Comparison of ENCODE assay signal across 14 cellular contexts in the genomic region with DNA sequence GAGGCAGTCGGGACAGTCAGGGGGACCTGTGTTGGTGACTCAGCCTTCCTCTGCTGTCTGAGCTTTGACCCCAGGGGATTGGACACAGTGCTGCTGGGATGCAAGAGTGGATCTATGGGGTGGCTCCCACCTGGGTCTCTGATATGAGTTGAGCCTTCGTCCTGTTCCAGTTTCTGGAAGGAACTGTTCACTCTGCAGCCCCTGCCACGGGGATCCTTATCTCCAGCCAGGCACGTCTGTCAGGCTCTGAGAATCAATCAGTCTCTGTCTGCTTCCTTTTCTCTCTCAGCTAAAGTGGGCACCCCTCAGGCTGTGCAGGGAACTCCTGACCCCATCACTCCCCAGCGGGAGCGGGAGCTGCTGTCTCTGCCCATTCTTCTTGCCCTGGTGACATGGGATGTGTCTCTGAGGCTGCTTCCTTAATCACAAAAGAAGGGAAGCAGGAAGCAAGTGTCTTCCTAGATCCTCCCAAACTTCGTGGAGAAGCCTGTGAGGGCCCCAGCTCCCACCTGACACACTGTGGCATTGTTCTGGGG. TPM values are rescaled to one million over a fixed set of nuclear protein-coding genes. Genes with fewer than 3 reads are reported as not detected.
DNase-seq lines count a peak whose midpoint lies in the region; ATAC-seq and TF ChIP-seq lines count a peak whose summit lies in the region.
"Had no signal": no experiment of that assay in that cellular context is flagged by ENCODE, and none has a peak within 500 bp of the region (broad histone marks: within the 10 kb centered on the region; RNA-seq: fewer than 3 reads in every experiment).

No MANE protein-coding gene starts in this region.

- no peak overlapping the region for H3K14ac ChIP-seq in mesenchymal stem cell (ENCODE audit: low read length in 2 of 2)

- no peaks in the 10 kb centered on the region for H3K27me3 ChIP-seq in HUES64 (ENCODE audit: insufficient read depth, low read length)
- no peaks in the 10 kb centered on the region for H3K27me3 ChIP-seq in endodermal cell (ENCODE audit: control insufficient read depth, insufficient read depth, low read length, poor library complexity, severe bottlenecking)
- no peaks in the 10 kb centered on the region for H3K27me3 ChIP-seq in mesenchymal stem cell (ENCODE audit: control insufficient read depth in 1 of 2, insufficient read depth in 1 of 2, low read length in 2 of 2)
- no peaks in the 10 kb centered on the region for H3K27me3 ChIP-seq in subcutaneous abdominal adipose tissue (ENCODE audit: control insufficient read depth in 5 of 5, insufficient read depth in 4 of 5, low read length in 5 of 5)

- DNase-seq in endodermal cell, result peak; percentile 66
- DNase-seq in mesenchymal stem cell, result peak; percentile 43
- DNase-seq in activated CD4-positive, CD25-positive, alpha-beta regulatory T cell (lab: John Stamatoyannopoulos, UW), result no peak
- DNase-seq in activated CD8-positive, alpha-beta memory T cell treated with anti-CD3 and anti-CD28 coated beads, Interleukin-2, amount 10 ng/mL, durations not matched to agents 7 days and 5 days, result no peak
- no peak for DNase-seq in occipital lobe (lab: John Stamatoyannopoulos, UW)
- no peak for DNase-seq in HK-2 (ENCODE audit: unreplicated experiment)
- DNase-seq: activated CD4-positive, alpha-beta T cell treated with anti-CD3 and anti-CD28 coated beads, Interleukin-2, amount 10 ng/mL, durations not matched to agents 7 days and 5 days; CD8-positive, alpha-beta memory T cell; hypothalamus; NCI-H510A; stimulated activated CD4-positive, alpha-beta T cell treated with anti-CD3 and anti-CD28 coated beads, Interleukin-1b, Interleukin-23, amount 100 ng/mL, for 48 hours had no signal

- H3K4me1 Mint-ChIP-seq in endodermal cell, result peaks cover 61% of the 10 kb centered on the region
- H3K4me1 Mint-ChIP-seq in activated CD8-positive, alpha-beta memory T cell treated with anti-CD3 and anti-CD28 coated beads, Interleukin-2, amount 10 ng/mL, durations not matched to agents 7 days and 5 days, result no peaks in the 10 kb centered on the region
- H3K4me1 Mint-ChIP-seq: activated CD4-positive, alpha-beta T cell treated with anti-CD3 and anti-CD28 coated beads, Interleukin-2, amount 10 ng/mL, durations not matched to agents 7 days and 5 days; CD8-positive, alpha-beta memory T cell had no signal

- no peak for ATAC-seq in activated CD8-positive, alpha-beta memory T cell treated with anti-CD3 and anti-CD28 coated beads, Interleukin-2, amount 10 ng/mL, durations not matched to agents 7 days and 5 days

- TF ChIP-seq CTCF in endodermal cell (conservative IDR thresholded peaks at IDR 0.05), result no peak

- no peak overlapping the region for H3K4me3 ChIP-seq in HUES64 (ENCODE audit: low read length)
- no peak overlapping the region for H3K4me3 ChIP-seq in endodermal cell (ENCODE audit: low read length)
- peak overlapping the region in 1 of 2 experiments; percentile 36 for H3K4me3 ChIP-seq in mesenchymal stem cell (ENCODE audit: insufficient read depth in 1 of 2, low read depth in 1 of 2, low read length in 2 of 2)
- peak overlapping the region in 2 of 5 donors; percentile 19 to 48 for H3K4me3 ChIP-seq in subcutaneous abdominal adipose tissue (ENCODE audit: low read depth in 1 of 5, low read length in 5 of 5)

- H3K79me1 ChIP-seq in mesenchymal stem cell (replicated peaks; ENCODE audit: low read length, poor library complexity, severe bottlenecking), result peaks cover 3% of the 10 kb centered on the region

- peak overlapping the region; percentile 17; the same call in 1 of the 2 replicates for H3K27ac ChIP-seq in HUES64 (ENCODE audit: low read depth, low read length)
- H3K27ac ChIP-seq in endodermal cell (ENCODE audit: low read depth, low read length), result peak overlapping the region; percentile 64
- H3K27ac ChIP-seq in mesenchymal stem cell (ENCODE audit: low read length, poor library complexity, severe bottlenecking), result no peak overlapping the region
- H3K27ac ChIP-seq in subcutaneous abdominal adipose tissue (ENCODE audit: low read depth, low read length), result peak overlapping the region; percentile 64

- H3K4me1 ChIP-seq in HUES64 (ENCODE audit: insufficient read depth, low read length) (peaks cover 40% of the 10 kb centered on the region), endodermal cell (ENCODE audit: control insufficient read depth, insufficient read depth, low read length) (peaks cover 14% of the 10 kb centered on the region), mesenchymal stem cell (ENCODE audit: control insufficient read depth, insufficient read depth, low read depth, low read length) (peaks cover 11% of the 10 kb centered on the region), subcutaneous abdominal adipose tissue (ENCODE audit: control insufficient read depth in 5 of 5, insufficient read depth in 5 of 5, low read length in 5 of 5) (peaks cover 0 to 27% (median 23%) of the 10 kb centered on the region in 5 donors)

- no peak overlapping the region for H3K23ac ChIP-seq in mesenchymal stem cell (ENCODE audit: low read length in 2 of 2)

- H3K4me3 Mint-ChIP-seq in endodermal cell, result no peak overlapping the region
- no peak overlapping the region for H3K4me3 Mint-ChIP-seq in activated CD8-positive, alpha-beta memory T cell treated with anti-CD3 and anti-CD28 coated beads, Interleukin-2, amount 10 ng/mL, durations not matched to agents 7 days and 5 days
- H3K4me3 Mint-ChIP-seq: activated CD4-positive, alpha-beta T cell treated with anti-CD3 and anti-CD28 coated beads, Interleukin-2, amount 10 ng/mL, durations not matched to agents 7 days and 5 days; CD8-positive, alpha-beta memory T cell; dendritic cell treated with granulocyte-macrophage colony-stimulating factor and Interleukin-4, amounts not matched to agents 40 ng/mL and 50 ng/mL, for 4 days had no signal

- H3K27ac Mint-ChIP-seq in endodermal cell, result peak overlapping the region; percentile 62
- H3K27ac Mint-ChIP-seq in activated CD8-positive, alpha-beta memory T cell treated with anti-CD3 and anti-CD28 coated beads, Interleukin-2, amount 10 ng/mL, durations not matched to agents 7 days and 5 days, result no peak overlapping the region
- H3K27ac Mint-ChIP-seq: activated CD4-positive, alpha-beta T cell treated with anti-CD3 and anti-CD28 coated beads, Interleukin-2, amount 10 ng/mL, durations not matched to agents 7 days and 5 days; CD8-positive, alpha-beta memory T cell; dendritic cell treated with granulocyte-macrophage colony-stimulating factor and Interleukin-4, amounts not matched to agents 40 ng/mL and 50 ng/mL, for 4 days had no signal

- peak overlapping the region; percentile 93 for H4K8ac ChIP-seq in mesenchymal stem cell (ENCODE audit: low read length)

- no peak overlapping the region for H2BK15ac ChIP-seq in mesenchymal stem cell (ENCODE audit: low read depth, poor library complexity, severe bottlenecking)

- peak overlapping the region; percentile 37 to 77 for H3K18ac ChIP-seq in mesenchymal stem cell (ENCODE audit: low read depth in 1 of 2, low read length in 2 of 2)

- no peak overlapping the region for H2AFZ ChIP-seq in mesenchymal stem cell (ENCODE audit: low read depth, low read length)

- H3K9ac ChIP-seq in HUES64 (ENCODE audit: low read depth, low read length) (no peak overlapping the region), endodermal cell (ENCODE audit: extremely low read depth, low read length, poor library complexity, severe bottlenecking) (no peak overlapping the region), mesenchymal stem cell (ENCODE audit: low read length) (peak overlapping the region; percentile 70), subcutaneous abdominal adipose tissue (ENCODE audit: low read length in 5 of 5) (peak overlapping the region in 1 of 5 donors; percentile 19)

- no peaks in the 10 kb centered on the region for H3K27me3 Mint-ChIP-seq in endodermal cell (ENCODE audit: insufficient read depth)
- no peaks in the 10 kb centered on the region for H3K27me3 Mint-ChIP-seq in activated CD8-positive, alpha-beta memory T cell treated with anti-CD3 and anti-CD28 coated beads, Interleukin-2, amount 10 ng/mL, durations not matched to agents 7 days and 5 days
- H3K27me3 Mint-ChIP-seq: activated CD4-positive, alpha-beta T cell treated with anti-CD3 and anti-CD28 coated beads, Interleukin-2, amount 10 ng/mL, durations not matched to agents 7 days and 5 days; CD8-positive, alpha-beta memory T cell; dendritic cell treated with granulocyte-macrophage colony-stimulating factor and Interleukin-4, amounts not matched to agents 40 ng/mL and 50 ng/mL, for 4 days had no signal

- H3K36me3 Mint-ChIP-seq in endodermal cell (ENCODE audit: low read depth), result peaks cover 19% of the 10 kb centered on the region
- H3K36me3 Mint-ChIP-seq in activated CD8-positive, alpha-beta memory T cell treated with anti-CD3 and anti-CD28 coated beads, Interleukin-2, amount 10 ng/mL, durations not matched to agents 7 days and 5 days, result no peaks in the 10 kb centered on the region
- H3K36me3 Mint-ChIP-seq: CD8-positive, alpha-beta memory T cell had no signal

- H2AK5ac ChIP-seq in mesenchymal stem cell (ENCODE audit: low read length, severe bottlenecking), result peak overlapping the region; percentile 1

- CTCF ChIA-PET in activated CD8-positive, alpha-beta memory T cell treated with anti-CD3 and anti-CD28 coated beads, Interleukin-2, amount 10 ng/mL, durations not matched to agents 7 days and 5 days (lab: Charles Lee), result no interaction called here

- H2BK120ac ChIP-seq in mesenchymal stem cell (ENCODE audit: low read depth, low read length), result peak overlapping the region; percentile 68

- H3K9me3 Mint-ChIP-seq in endodermal cell, result no peaks in the 10 kb centered on the region
- peaks cover 13% of the 10 kb centered on the region for H3K9me3 Mint-ChIP-seq in activated CD8-positive, alpha-beta memory T cell treated with anti-CD3 and anti-CD28 coated beads, Interleukin-2, amount 10 ng/mL, durations not matched to agents 7 days and 5 days (ENCODE audit: low read depth)

- H3K4ac ChIP-seq in mesenchymal stem cell (ENCODE audit: low read depth in 1 of 2, low read length in 2 of 2), result peak overlapping the region in 1 of 2 experiments; percentile 30

- H3K4me2 ChIP-seq in mesenchymal stem cell (ENCODE audit: low read length, poor library complexity, severe bottlenecking), result no peak overlapping the region

- H4K91ac ChIP-seq in mesenchymal stem cell (ENCODE audit: low read length), result peak overlapping the region; percentile 34

- 59% methylated on average over 7 of the region's 7 CpGs for WGBS in HUES64
- 64 to 76% methylated on average over 3 to 7 of the region's 7 CpGs for WGBS in endodermal cell (ENCODE audit: insufficient coverage in 1 of 2, insufficient read length in 1 of 2), 2 experiments
- 19% methylated on average over 7 of the region's 7 CpGs for WGBS in mesenchymal stem cell

- no peaks in the 10 kb centered on the region for H3K9me3 ChIP-seq in HUES64 (ENCODE audit: insufficient read depth, low read depth, low read length)
- no peaks in the 10 kb centered on the region for H3K9me3 ChIP-seq in endodermal cell (ENCODE audit: control insufficient read depth, low read length)
- H3K9me3 ChIP-seq in mesenchymal stem cell (ENCODE audit: control insufficient read depth, low read length), result no peaks in the 10 kb centered on the region
- no peaks in the 10 kb centered on the region for H3K9me3 ChIP-seq in subcutaneous abdominal adipose tissue (ENCODE audit: control insufficient read depth in 5 of 5, low read length in 5 of 5)

- H3K36me3 ChIP-seq in HUES64 (ENCODE audit: insufficient read depth, low read length) (no peaks in the 10 kb centered on the region), endodermal cell (ENCODE audit: control insufficient read depth, insufficient read depth, low read length) (peaks cover 30% of the 10 kb centered on the region), mesenchymal stem cell (ENCODE audit: control insufficient read depth in 1 of 2, insufficient read depth in 2 of 2, low read depth in 1 of 2, low read length in 2 of 2) (no peaks in the 10 kb centered on the region), subcutaneous abdominal adipose tissue (ENCODE audit: control insufficient read depth in 5 of 5, insufficient read depth in 5 of 5, low read length in 5 of 5) (no peaks in the 10 kb centered on the region)

- peak overlapping the region in 1 of 2 experiments; percentile 45 for H2BK12ac ChIP-seq in mesenchymal stem cell (ENCODE audit: low read length in 2 of 2)

- H2BK5ac ChIP-seq in mesenchymal stem cell (ENCODE audit: low read depth, low read length, poor library complexity, severe bottlenecking), result no peak overlapping the region

RNA-seq across cellular contexts. Expression of a gene that starts 51.7 kb away (rescaled TPM):
- polyA plus RNA-seq in HUES64 (2013, experiment 1 of 2), result 21.3 TPM
- polyA plus RNA-seq in HUES64 (2013, experiment 2 of 2), result 28.0 TPM
- total RNA-seq in endodermal cell, result 100 to 1,000 TPM; 110 to 133 TPM
- 41.9 TPM for polyA plus RNA-seq in endodermal cell (2013, experiment 1 of 2)
- polyA plus RNA-seq in endodermal cell (2013, experiment 2 of 2), result 49.8 TPM
- 8.3 TPM for polyA plus RNA-seq in mesenchymal stem cell (2013, experiment 1 of 2)
- 8.3 TPM for polyA plus RNA-seq in mesenchymal stem cell (2013, experiment 2 of 2)
- total RNA-seq in activated CD8-positive, alpha-beta memory T cell treated with anti-CD3 and anti-CD28 coated beads, Interleukin-2, amount 10 ng/mL, durations not matched to agents 7 days and 5 days, result not detected
- total RNA-seq in occipital lobe, result 21.2 TPM
- total RNA-seq: activated CD4-positive, alpha-beta T cell treated with anti-CD3 and anti-CD28 coated beads, Interleukin-2, amount 10 ng/mL, durations not matched to agents 7 days and 5 days; CD8-positive, alpha-beta memory T cell had no signal
- polyA plus RNA-seq: CD8-positive, alpha-beta memory T cell had no signal

Comparison
In these comparisons a context has a peak if more than half of its experiments do, and no peak if none do; other contexts are left out.
1. DNase-seq: peak in endodermal cell (single experiment) and mesenchymal stem cell (single experiment); none in activated CD4-positive, CD25-positive, alpha-beta regulatory T cell (0 of 4), activated CD8-positive, alpha-beta memory T cell treated with anti-CD3 and anti-CD28 coated beads, Interleukin-2, amount 10 ng/mL, durations not matched to agents 7 days and 5 days (single experiment), occipital lobe (single experiment) and HK-2 (single experiment).
2. RNA of a gene that starts 51.7 kb away (total RNA-seq): 110 to 133 TPM in endodermal cell and 21.2 TPM in occipital lobe (single experiment); not detected in activated CD8-positive, alpha-beta memory T cell treated with anti-CD3 and anti-CD28 coated beads, Interleukin-2, amount 10 ng/mL, durations not matched to agents 7 days and 5 days; every median in the first group is over 10 times any median in the second.